9 cellular contexts compared by ENCODE assay signal in the genomic region with DNA sequence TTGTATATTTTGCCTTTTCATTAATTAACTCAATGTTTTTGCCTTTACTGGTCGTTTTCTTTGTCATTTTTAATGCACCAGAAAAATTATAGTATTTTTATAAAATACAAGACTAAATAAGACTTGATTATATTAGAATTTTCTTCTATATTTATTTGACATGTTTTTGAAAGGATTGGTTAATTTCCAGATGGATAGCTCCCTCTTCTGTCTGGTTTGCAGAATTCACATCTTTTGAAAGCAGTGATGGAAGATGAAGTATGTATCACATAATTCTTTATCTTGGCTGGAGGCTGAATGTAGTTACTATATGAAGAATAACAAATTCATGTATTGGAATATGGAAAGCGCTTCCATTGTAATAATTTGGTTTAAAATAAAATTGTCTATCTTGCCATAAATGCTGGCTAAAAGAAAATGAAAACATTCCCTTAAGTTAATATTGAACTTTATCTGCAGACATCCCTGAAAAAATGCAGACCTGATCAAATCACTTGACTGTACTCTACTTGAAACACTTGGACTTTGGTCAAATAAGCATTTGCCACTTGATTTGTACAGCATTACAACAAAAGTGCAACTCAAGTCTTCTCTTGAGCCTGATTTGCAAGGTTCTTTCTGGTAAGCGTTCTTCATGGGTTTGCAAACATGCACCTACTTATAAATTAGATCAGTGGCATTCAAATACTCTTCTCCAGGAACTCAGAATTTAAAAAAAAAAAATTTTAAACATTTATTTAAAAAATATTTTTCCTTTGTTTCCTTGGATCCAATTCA.
DNase-seq lines count a peak whose midpoint lies in the region; ATAC-seq and TF ChIP-seq lines count a peak whose summit lies in the region.
"Had no signal": no experiment of that assay in that cellular context is flagged by ENCODE, and none has a peak within 500 bp of the region (broad histone marks: within the 10 kb centered on the region; RNA-seq: fewer than 3 reads in every experiment).

No MANE protein-coding gene starts in this region.

- DNase-seq in SKM-1 treated with dmso at 0.1 percent for 144 hours (lab: John Stamatoyannopoulos, UW; ENCODE audit: unreplicated experiment) (peak; percentile 19), SKM-1 (lab: John Stamatoyannopoulos, UW; ENCODE audit: unreplicated experiment) (no peak), NCI-H446 (lab: John Stamatoyannopoulos, UW) (peak; percentile 40 to 49), dedifferentiated amniotic fluid mesenchymal stem cell (ENCODE audit: extremely low spot score) (peak; percentile 81), osteocyte (ENCODE audit: extremely low spot score, unreplicated experiment) (no peak), occipital lobe (lab: John Stamatoyannopoulos, UW) (no peak), left colon (no peak)
- no peak for DNase-seq in activated CD8-positive, alpha-beta memory T cell treated with anti-CD3 and anti-CD28 coated beads for 24 hours

- no peaks in the 10 kb centered on the region for H3K36me3 Mint-ChIP-seq in osteocyte (ENCODE audit: unreplicated experiment)
- H3K36me3 Mint-ChIP-seq: activated naive CD8-positive, alpha-beta T cell had no signal

- intact Hi-C loops in left colon (cut with DNase I, micrococcal nuclease) = no loop called here

- no peaks in the 10 kb centered on the region for H3K4me1 Mint-ChIP-seq in osteocyte (ENCODE audit: unreplicated experiment)

- ATAC-seq in left colon = no peak

- H3K27me3 Mint-ChIP-seq in osteocyte (ENCODE audit: unreplicated experiment) = peaks cover 26% of the 10 kb centered on the region

- H3K27ac Mint-ChIP-seq in osteocyte (ENCODE audit: unreplicated experiment) = no peak overlapping the region
- H3K27ac Mint-ChIP-seq: activated naive CD8-positive, alpha-beta T cell had no signal

- peak; percentile 71 for TF ChIP-seq CTCF in osteocyte (IDR thresholded peaks at IDR 0.05)

- no peaks in the 10 kb centered on the region for H3K9me3 Mint-ChIP-seq in osteocyte (ENCODE audit: unreplicated experiment)

- no peak overlapping the region for H3K4me3 Mint-ChIP-seq in osteocyte (ENCODE audit: unreplicated experiment)
- H3K4me3 Mint-ChIP-seq: activated naive CD8-positive, alpha-beta T cell had no signal

Comparison
In these comparisons a context has a peak if more than half of its experiments do, and no peak if none do; other contexts are left out.
1. DNase-seq: peak in SKM-1 treated with dmso at 0.1 percent for 144 hours (single experiment), NCI-H446 (2 of 2) and dedifferentiated amniotic fluid mesenchymal stem cell (single experiment); none in SKM-1 (single experiment), osteocyte (single experiment), occipital lobe (single experiment), activated CD8-positive, alpha-beta memory T cell treated with anti-CD3 and anti-CD28 coated beads for 24 hours (single experiment) and left colon (0 of 2).